8 cellular contexts compared by ENCODE assay signal in genomic region chr10:9209105-9209798, GRCh38.
A peak's percentile ranks its signal among the peaks of the same experiment; 100 is the strongest.
DNase-seq lines count a peak whose midpoint lies in the region; ATAC-seq and TF ChIP-seq lines count a peak whose summit lies in the region.

No MANE protein-coding gene starts in this region.

- intact Hi-C loops in ovary (cut with DNase I): no loop called here

- DNase-seq in AG10803 (ENCODE audit: low read depth): peak; percentile 50
- DNase-seq in RPMI7951 (ENCODE audit: low read depth): peak; percentile 59
- peak; percentile 91 for DNase-seq in activated effector memory CD4-positive, alpha-beta T cell treated with anti-CD3 and anti-CD28 coated beads, Interleukin-2, amount 50 U/mL, for 16 hours
- peak; percentile 11 to 62 (median 39) for DNase-seq in ovary
- no peak for DNase-seq in thoracic aorta (ENCODE audit: low spot score)

- H3K4me3 ChIP-seq in AG10803 (ENCODE audit: low read length): no peak overlapping the region
- H3K4me3 ChIP-seq in gastroesophageal sphincter: no peak overlapping the region
- no peak overlapping the region for H3K4me3 ChIP-seq in ovary
- no peak overlapping the region for H3K4me3 ChIP-seq in thoracic aorta

- peak; percentile 99 for TF ChIP-seq CTCF in AG10803 (conservative IDR thresholded peaks at IDR 0.05; ENCODE audit: low read length)
- peak; percentile 63 to 89 (median 84) for TF ChIP-seq CTCF in gastroesophageal sphincter (IDR thresholded peaks at IDR 0.05)
- TF ChIP-seq CTCF in ovary (IDR thresholded peaks at IDR 0.05): peak; percentile 29 to 49 (median 33)
- TF ChIP-seq CTCF in thoracic aorta (IDR thresholded peaks at IDR 0.05): peak; percentile 80

- WGBS in gastroesophageal sphincter (ENCODE audit: low coverage in 1 of 2), 2 donors: 20 to 30% methylated on average over 9 to 13 of the region's 13 CpGs
- 15 to 20% (median 18%) methylated on average over 13 of the region's 13 CpGs for WGBS in ovary, 3 donors

- peaks cover 18% of the 10 kb centered on the region for H3K27me3 ChIP-seq in gastroesophageal sphincter
- no peaks in the 10 kb centered on the region for H3K27me3 ChIP-seq in ovary
- no peaks in the 10 kb centered on the region for H3K27me3 ChIP-seq in thoracic aorta (replicated peaks; ENCODE audit: insufficient read depth)

- H3K4me1 ChIP-seq in gastroesophageal sphincter (no peaks in the 10 kb centered on the region), ovary (ENCODE audit: insufficient read depth) (no peaks in the 10 kb centered on the region), thoracic aorta (ENCODE audit: control insufficient read depth in 1 of 2, low read depth in 2 of 2) (no peaks in the 10 kb centered on the region)

- TF ChIP-seq POLR2A in gastroesophageal sphincter (IDR thresholded peaks at IDR 0.05) (no peak), ovary (IDR thresholded peaks at IDR 0.05) (no peak)

- ATAC-seq in GM18867 (IDR thresholded peaks at IDR 0.05; ENCODE audit: unreplicated experiment) (peak; percentile 86), HG03342 (IDR thresholded peaks at IDR 0.05; ENCODE audit: unreplicated experiment) (peak; percentile 82), gastroesophageal sphincter (peak; percentile 43), thoracic aorta (ENCODE audit: insufficient number of reproducible peaks, low FRiP score, low read depth) (no peak)

- no peaks in the 10 kb centered on the region for H3K36me3 ChIP-seq in gastroesophageal sphincter
- H3K36me3 ChIP-seq in ovary: no peaks in the 10 kb centered on the region
- H3K36me3 ChIP-seq in thoracic aorta: no peaks in the 10 kb centered on the region

- no peak for TF ChIP-seq EP300 in gastroesophageal sphincter (IDR thresholded peaks at IDR 0.05)
- no peak for TF ChIP-seq EP300 in ovary (IDR thresholded peaks at IDR 0.05)

- H3K27ac ChIP-seq in gastroesophageal sphincter (no peak overlapping the region), ovary (no peak overlapping the region), thoracic aorta (no peak overlapping the region)

- H3K9me3 ChIP-seq in gastroesophageal sphincter: no peaks in the 10 kb centered on the region
- no peaks in the 10 kb centered on the region for H3K9me3 ChIP-seq in ovary
- no peaks in the 10 kb centered on the region for H3K9me3 ChIP-seq in thoracic aorta

Comparison
In these comparisons a context has a peak if more than half of its experiments do, and no peak if none do; other contexts are left out.
1. CTCF ChIP-seq: peak in every context shown above with its lines; median percentile 99 in AG10803; 84 in gastroesophageal sphincter; 80 in thoracic aorta; 33 in ovary.